In genomic region chr19:799076-799881, GRCh38 we compare ENCODE assay signal across 6 cellular contexts. TPM values are rescaled to one million over a fixed set of nuclear protein-coding genes. Genes with fewer than 3 reads are reported as not detected.
DNase-seq lines count a peak whose midpoint lies in the region; ATAC-seq and TF ChIP-seq lines count a peak whose summit lies in the region.

No MANE protein-coding gene starts in this region.

- no peak for ATAC-seq in effector memory CD8-positive, alpha-beta T cell (replicated peaks)

- TF ChIP-seq POLR2A in NB4 (IDR thresholded peaks at IDR 0.05; ENCODE audit: extremely low read depth, insufficient read length) = no peak

- H3K27ac Mint-ChIP-seq in effector memory CD8-positive, alpha-beta T cell = peak overlapping the region; percentile 90 to 95

- no peaks in the 10 kb centered on the region for H3K27me3 ChIP-seq in BE2C

- H3K4me3 ChIP-seq in BE2C (ENCODE audit: low read depth, low read length) = peak overlapping the region; percentile 96
- H3K4me3 ChIP-seq in NB4 (ENCODE audit: low read depth, low read length) = peak overlapping the region; percentile 95
- peak overlapping the region; percentile 90 for H3K4me3 ChIP-seq in skeletal muscle cell (ENCODE audit: low read depth, low read length)

- TF ChIP-seq CTCF in BE2C (IDR thresholded peaks at IDR 0.05; ENCODE audit: low read depth, low read length) (peak; percentile 30), NB4 (IDR thresholded peaks at IDR 0.05; ENCODE audit: low read depth, low read length) (no peak)

- peaks cover 47 to 51% of the 10 kb centered on the region in 2 donors for H3K4me1 Mint-ChIP-seq in effector memory CD8-positive, alpha-beta T cell (ENCODE audit: low read depth in 2 of 2)

- DNase-seq in BE2C (peak; percentile 65), NB4 (ENCODE audit: low read depth) (peak; percentile 50), skeletal muscle cell (ENCODE audit: low read depth) (no peak), CD1c-positive myeloid dendritic cell (ENCODE audit: extremely low spot score) (no peak), nucleus accumbens (lab: John Stamatoyannopoulos, UW) (no peak)
- DNase-seq in effector memory CD8-positive, alpha-beta T cell = peak in 1 of 3 experiments; percentile 35

- peaks cover 74% of the 10 kb centered on the region for H3K36me3 Mint-ChIP-seq in effector memory CD8-positive, alpha-beta T cell (ENCODE audit: insufficient read depth)

- H3K4me1 ChIP-seq in BE2C = peaks cover 22% of the 10 kb centered on the region

- peaks cover 64% of the 10 kb centered on the region for H3K36me3 ChIP-seq in BE2C

- peak overlapping the region; percentile 85 to 87 for H3K4me3 Mint-ChIP-seq in effector memory CD8-positive, alpha-beta T cell

- no peaks in the 10 kb centered on the region for H3K9me3 Mint-ChIP-seq in effector memory CD8-positive, alpha-beta T cell

- no peaks in the 10 kb centered on the region for H3K9me3 ChIP-seq in BE2C

- H3K27me3 Mint-ChIP-seq in effector memory CD8-positive, alpha-beta T cell = no peaks in the 10 kb centered on the region

RNA-seq across cellular contexts. Expression of gene PTBP1, which starts 2.0 kb away (rescaled TPM):
- 838 TPM for polyA plus RNA-seq in BE2C (2012; ENCODE audit: insufficient read depth, insufficient read length, low read depth)

RNA-seq across cellular contexts. Expression of gene PLPPR3, which starts 22.5 kb away (rescaled TPM):
- 0.60 TPM for polyA plus RNA-seq in BE2C (2012; ENCODE audit: insufficient read depth, insufficient read length, low read depth)

RNA-seq across cellular contexts. Expression of gene AZU1, which starts 28.4 kb away (rescaled TPM):
- not detected for polyA plus RNA-seq in BE2C (2012; ENCODE audit: insufficient read depth, insufficient read length, low read depth)

RNA-seq across cellular contexts. Expression of gene PRTN3, which starts 41.5 kb away (rescaled TPM):
- polyA plus RNA-seq in BE2C (2012; ENCODE audit: insufficient read depth, insufficient read length, low read depth) = not detected

RNA-seq across cellular contexts. Expression of gene MISP, which starts 48.4 kb away (rescaled TPM):
- polyA plus RNA-seq in BE2C (2012; ENCODE audit: insufficient read depth, insufficient read length, low read depth) = not detected

Comparison
In these comparisons a context has a peak if more than half of its experiments do, and no peak if none do; other contexts are left out.
1. DNase-seq: peak in BE2C (single experiment) and NB4 (single experiment); none in skeletal muscle cell (single experiment), CD1c-positive myeloid dendritic cell (single experiment) and nucleus accumbens (0 of 56).
2. Peak in every context shown above with its lines, with median percentiles within 50 percentile points of each other: H3K4me3 ChIP-seq.